In genomic region chr7:75968561-75969001, GRCh38 we compare ENCODE assay signal across 17 cellular contexts. TPM values are rescaled to one million over a fixed set of nuclear protein-coding genes. Genes with fewer than 3 reads are reported as not detected.
DNase-seq lines count a peak whose midpoint lies in the region; ATAC-seq, FAIRE-seq and TF ChIP-seq lines count a peak whose summit lies in the region.
"Had no signal": no experiment of that assay in that cellular context is flagged by ENCODE, and none has a peak within 500 bp of the region (broad histone marks: within the 10 kb centered on the region; RNA-seq: fewer than 3 reads in every experiment).

No MANE protein-coding gene starts in this region.

- peak overlapping the region in 7 of 12 donors; percentile 10 to 32 (median 25) for H3K4me3 ChIP-seq in heart left ventricle
- H3K4me3 ChIP-seq in HepG2 (replicated peaks in 1 of 3; ENCODE audit: insufficient read depth in 1 of 3, low read depth in 2 of 3, low read length in 3 of 3), result no peak overlapping the region
- peak overlapping the region; percentile 24 for H3K4me3 ChIP-seq in psoas muscle
- no peak overlapping the region for H3K4me3 ChIP-seq in vagina
- H3K4me3 ChIP-seq: A549, K562, left lung had no signal

- POLR2A ChIA-PET in HepG2 (lab: Yijun Ruan, JAX), result no interaction called here

- intact Hi-C loops in heart left ventricle (cut with DNase I) (loop anchor here in 5 of 10 donors (5.0 to 10.0 kb wide), 4 partner anchors 44 to 94 kb away; partner anchors contain the start of genes POR (in 4 of the 5) and RHBDD2 (in 1 of the 5)), Right ventricle myocardium superior (cut with DNase I) (no loop called here), HepG2 (cut with micrococcal nuclease; ENCODE audit: unreplicated experiment) (no loop called here), psoas muscle (cut with DNase I) (loop anchor here in 1 of 2 donors (2.0 kb wide), 1 partner anchor 16 kb away; no protein-coding TSS in a partner anchor), vagina (cut with DNase I) (no loop called here)

- no TSS peak for BruUV-seq in HepG2 (replicated peaks; lab: Mats Ljungman, UMichigan)

- in situ Hi-C loops in HepG2 (cut with HindIII; ENCODE audit: extremely low pct_ligation_motif_present, low pct_unique_long_range_greater_than_20kb), result no loop called here

- H3K27me3 ChIP-seq in heart left ventricle (no peaks in the 10 kb centered on the region), HepG2 (ENCODE audit: control insufficient read depth in 1 of 2, insufficient read depth in 2 of 2, low read length in 2 of 2) (no peaks in the 10 kb centered on the region), psoas muscle (ENCODE audit: insufficient read depth in 3 of 3, low read length in 2 of 3) (no peaks in the 10 kb centered on the region), vagina (no peaks in the 10 kb centered on the region)
- H3K27me3 ChIP-seq: left lung had no signal

- DNase-seq in heart left ventricle (peak in 2 of 5 donors; percentile 45 to 52), Right ventricle myocardium superior (no peak), HepG2 (ENCODE audit: low spot score) (no peak), psoas muscle (peak; percentile 79 to 90), vagina (ENCODE audit: extremely low spot score in 2 of 2) (no peak), DMS53 (lab: John Stamatoyannopoulos, UW) (no peak), NCI-H510A (lab: John Stamatoyannopoulos, UW) (no peak), SHP77 (lab: John Stamatoyannopoulos, UW) (no peak)
- DNase-seq: activated T-cell treated with anti-CD3 and anti-CD28 coated beads, Interleukin-2, amount 50 U/mL, for 4 hours; CD8-positive, alpha-beta T cell; left lung; NCI-H1105 treated with DMSO at 0.1 percent for 48 hours; stimulated activated naive CD8-positive, alpha-beta T cell treated with anti-CD3 and anti-CD28 coated beads, Interleukin-15, Interleukin-2, amounts not matched to agents 100 U/mL and 50 U/mL, for 24 hours; T1000 had no signal

- no peak overlapping the region for H3K9ac ChIP-seq in HepG2 (ENCODE audit: insufficient read depth, low read depth, low read length)

- TF ChIP-seq RAD21 in HepG2 (CRISPR knock-in tag; IDR thresholded peaks at IDR 0.05), result no peak

- WGBS in heart left ventricle, 4 donors, result 49 to 69% (median 57%) methylated on average over 11 to 12 of the region's 12 CpGs
- 91% methylated on average over 6 of the region's 12 CpGs for WGBS in HepG2 (ENCODE audit: low lambda C conversion rate)
- 31 to 43% (median 32%) methylated on average over 12 of the region's 12 CpGs for WGBS in psoas muscle, 3 donors

- peaks cover 55% of the 10 kb centered on the region for H4K20me1 ChIP-seq in HepG2 (ENCODE audit: insufficient read depth, low read length)

- H3K4me1 ChIP-seq in heart left ventricle, result peaks cover 14 to 78% (median 65%) of the 10 kb centered on the region in 12 donors
- H3K4me1 ChIP-seq in HepG2 (ENCODE audit: insufficient read depth, low read length), result peaks cover 33% of the 10 kb centered on the region
- peaks cover 86% of the 10 kb centered on the region for H3K4me1 ChIP-seq in psoas muscle
- H3K4me1 ChIP-seq in vagina, result peaks cover 64% of the 10 kb centered on the region

- peak; percentile 10 to 25 (median 16) for ATAC-seq in heart left ventricle
- ATAC-seq in Right ventricle myocardium superior (ENCODE audit: poor library complexity), result no peak
- no peak for ATAC-seq in HepG2
- ATAC-seq in psoas muscle, result peak; percentile 21 to 60 (median 57)
- ATAC-seq: A549; activated T-cell treated with anti-CD3 and anti-CD28 coated beads, Interleukin-2, amount 50 U/mL, for 4 hours; CD8-positive, alpha-beta T cell; K562; left lung; stimulated activated naive CD8-positive, alpha-beta T cell treated with anti-CD3 and anti-CD28 coated beads, Interleukin-15, Interleukin-2, amounts not matched to agents 100 U/mL and 50 U/mL, for 24 hours had no signal

- peaks cover 0 to 26% (median 9%) of the 10 kb centered on the region in 9 donors for H3K36me3 ChIP-seq in heart left ventricle
- peaks cover 34 to 83% of the 10 kb centered on the region in 2 experiments for H3K36me3 ChIP-seq in HepG2 (replicated peaks in 1 of 2; ENCODE audit: control insufficient read depth in 1 of 2, insufficient read depth in 2 of 2, low read length in 2 of 2)
- peaks cover 0 to 10% of the 10 kb centered on the region in 2 donors for H3K36me3 ChIP-seq in psoas muscle (ENCODE audit: insufficient read depth in 1 of 2, low read depth in 1 of 2)
- H3K36me3 ChIP-seq in vagina, result peaks cover 0 to 13% of the 10 kb centered on the region in 2 donors

- no peak for TF ChIP-seq POLR2A in heart left ventricle (IDR thresholded peaks at IDR 0.05)
- TF ChIP-seq POLR2A in HepG2 (IDR thresholded peaks at IDR 0.05; ENCODE audit: insufficient read depth in 1 of 2, low read depth in 2 of 2, low read length in 2 of 2), result no peak
- no peak for TF ChIP-seq POLR2A in vagina (IDR thresholded peaks at IDR 0.05)

- H3K27ac ChIP-seq in heart left ventricle (peak overlapping the region; percentile 71 to 92 (median 83)), HepG2 (ENCODE audit: extremely low read length, insufficient read depth, low read length) (no peak overlapping the region), psoas muscle (peak overlapping the region; percentile 98), vagina (peak overlapping the region; percentile 88)
- H3K27ac ChIP-seq: epithelial cell of prostate had no signal

- no peak overlapping the region for H2AFZ ChIP-seq in HepG2 (ENCODE audit: low read length)

- H3K9me3 ChIP-seq in heart left ventricle (no peaks in the 10 kb centered on the region), HepG2 (ENCODE audit: low read length) (no peaks in the 10 kb centered on the region), psoas muscle (no peaks in the 10 kb centered on the region), vagina (no peaks in the 10 kb centered on the region)
- H3K9me3 ChIP-seq: A549, left lung had no signal

- H3K79me2 ChIP-seq in HepG2 (ENCODE audit: insufficient read depth, low read length), result peaks cover 34% of the 10 kb centered on the region

- no peak overlapping the region for H3K4me2 ChIP-seq in HepG2 (ENCODE audit: low read depth, low read length)
- H3K4me2 ChIP-seq: A549 had no signal

- TF ChIP-seq EP300 in HepG2 (IDR thresholded peaks at IDR 0.05; ENCODE audit: low read depth in 2 of 2, low read length in 2 of 2) (no peak), HepG2 (CRISPR knock-in tag; IDR thresholded peaks at IDR 0.05; ENCODE audit: borderline replicate concordance) (no peak)

- no peak for TF ChIP-seq CTCF in heart left ventricle (IDR thresholded peaks at IDR 0.05)
- TF ChIP-seq CTCF in HepG2 (CRISPR knock-in tag; IDR thresholded peaks at IDR 0.05), result no peak
- TF ChIP-seq CTCF in psoas muscle (IDR thresholded peaks at IDR 0.05), result no peak
- TF ChIP-seq CTCF in vagina (IDR thresholded peaks at IDR 0.05), result no peak

- CTCF ChIA-PET in HepG2 (lab: Yijun Ruan, JAX; ENCODE audit: low intra/inter-chr PET ratio, low total read pairs), result no interaction called here

- no peak for FAIRE-seq in HepG2 (lab: Jason Lieb, UNC)
- FAIRE-seq: A549, K562 had no signal

RNA-seq across cellular contexts. Expression of gene TMEM120A, which starts 25.8 kb away (rescaled TPM):
- total RNA-seq in heart left ventricle (100 to 1,000 TPM in 7 of 9 donors, 10 to 100 TPM in 2; 63.8 to 181 (median 125) TPM), Right ventricle myocardium superior (90.7 TPM), HepG2 (2016; rRNA removed; fragmentation: Illumina TruSeq; extraction: Trizol) (22.9 and 40.3 TPM in 2 replicates), psoas muscle (100 to 1,000 TPM in 1 of 4 donors, 10 to 100 TPM in 3; 70.1 to 103 (median 87.1) TPM), vagina (45.9 TPM)
- polyA plus RNA-seq in heart left ventricle (100 to 1,000 TPM; 138 to 152 TPM), HepG2 (2011; rRNA removed) (102 and 116 TPM in 2 replicates), psoas muscle (100 to 1,000 TPM; 106 to 185 (median 107) TPM)
- total RNA-seq in HepG2 (2016; cell fraction: cytosol; rRNA removed; fragmentation: Illumina TruSeq; extraction: Trizol; ENCODE audit: low read depth), result 31.6 and 36.7 TPM in 2 replicates
- total RNA-seq in HepG2 (2016; cell fraction: insoluble cytoplasmic fraction; rRNA removed; fragmentation: Illumina TruSeq; extraction: Trizol), result 26.0 and 40.4 TPM in 2 replicates
- 34.6 and 34.8 TPM in 2 replicates for total RNA-seq in HepG2 (2016; cell fraction: membrane; rRNA removed; fragmentation: Illumina TruSeq; extraction: Trizol)
- 31.7 and 39.9 TPM in 2 replicates for total RNA-seq in HepG2 (2016; cell fraction: nucleus; rRNA removed; fragmentation: Illumina TruSeq; extraction: Trizol)
- polyA plus RNA-seq in HepG2 (2011; cell fraction: cytosol; rRNA removed), result 81.9 and 91.9 TPM in 2 replicates
- 76.1 and 77.6 TPM in 2 replicates for polyA plus RNA-seq in HepG2 (2011; cell fraction: nucleus; rRNA removed)
- 41.2 and 57.5 TPM in 2 replicates for polyA plus RNA-seq in HepG2 (2012)
- 78.5 and 88.6 TPM in 2 replicates for polyA plus RNA-seq in HepG2 (2016; cell fraction: cytosol; fragmentation: Illumina TruSeq; extraction: Trizol; ENCODE audit: low read depth)
- 64.8 and 69.3 TPM in 2 replicates for polyA plus RNA-seq in HepG2 (2016; cell fraction: insoluble cytoplasmic fraction; fragmentation: Illumina TruSeq; extraction: Trizol; ENCODE audit: low read depth)
- polyA plus RNA-seq in HepG2 (2016; cell fraction: membrane; fragmentation: Illumina TruSeq; extraction: Trizol; ENCODE audit: low read depth), result 81.3 and 84.7 TPM in 2 replicates
- 144 and 149 TPM in 2 replicates for polyA plus RNA-seq in HepG2 (2016; cell fraction: nucleus; fragmentation: Illumina TruSeq; extraction: Trizol; ENCODE audit: insufficient read depth, low read depth)
- 97.0 and 238 TPM in 2 replicates for polyA minus RNA-seq in HepG2 (2011; rRNA and poly(A)+ RNA removed; ENCODE audit: low replicate concordance)
- 32.4 and 39.8 TPM in 2 replicates for polyA minus RNA-seq in HepG2 (2011; cell fraction: cytosol; rRNA and poly(A)+ RNA removed)
- polyA minus RNA-seq in HepG2 (2011; cell fraction: nucleus; rRNA and poly(A)+ RNA removed), result 15.5 and 22.4 TPM in 2 replicates

RNA-seq across cellular contexts. Expression of gene POR, which starts 53.6 kb away (rescaled TPM):
- total RNA-seq in heart left ventricle (100 to 1,000 TPM in 2 of 9 donors, 10 to 100 TPM in 7; 38.3 to 202 (median 80.0) TPM), Right ventricle myocardium superior (54.7 TPM), HepG2 (2016; rRNA removed; fragmentation: Illumina TruSeq; extraction: Trizol) (115 and 266 TPM in 2 replicates), psoas muscle (100 to 1,000 TPM in 2 of 4 donors, 10 to 100 TPM in 2; 48.8 to 206 (median 117) TPM), vagina (94.3 TPM)
- polyA plus RNA-seq in heart left ventricle (100 to 1,000 TPM in 1 of 2 donors, 10 to 100 TPM in 1; 69.5 to 169 TPM), HepG2 (2011; rRNA removed) (145 and 208 TPM in 2 replicates), psoas muscle (100 to 1,000 TPM in 2 of 3 donors, 10 to 100 TPM in 1; 81.4 to 288 (median 138) TPM)
- total RNA-seq in HepG2 (2016; cell fraction: cytosol; rRNA removed; fragmentation: Illumina TruSeq; extraction: Trizol; ENCODE audit: low read depth), result 43.6 and 47.9 TPM in 2 replicates
- 95.7 and 270 TPM in 2 replicates for total RNA-seq in HepG2 (2016; cell fraction: insoluble cytoplasmic fraction; rRNA removed; fragmentation: Illumina TruSeq; extraction: Trizol)
- 55.5 and 56.9 TPM in 2 replicates for total RNA-seq in HepG2 (2016; cell fraction: membrane; rRNA removed; fragmentation: Illumina TruSeq; extraction: Trizol)
- total RNA-seq in HepG2 (2016; cell fraction: nucleus; rRNA removed; fragmentation: Illumina TruSeq; extraction: Trizol), result 260 and 301 TPM in 2 replicates
- polyA plus RNA-seq in HepG2 (2011; cell fraction: cytosol; rRNA removed), result 143 and 190 TPM in 2 replicates
- polyA plus RNA-seq in HepG2 (2011; cell fraction: nucleus; rRNA removed), result 1,024 and 1,039 TPM in 2 replicates
- polyA plus RNA-seq in HepG2 (2012), result 325 and 360 TPM in 2 replicates
- 22.8 and 25.4 TPM in 2 replicates for polyA plus RNA-seq in HepG2 (2016; cell fraction: cytosol; fragmentation: Illumina TruSeq; extraction: Trizol; ENCODE audit: low read depth)
- 63.7 and 80.6 TPM in 2 replicates for polyA plus RNA-seq in HepG2 (2016; cell fraction: insoluble cytoplasmic fraction; fragmentation: Illumina TruSeq; extraction: Trizol; ENCODE audit: low read depth)
- 25.4 and 30.4 TPM in 2 replicates for polyA plus RNA-seq in HepG2 (2016; cell fraction: membrane; fragmentation: Illumina TruSeq; extraction: Trizol; ENCODE audit: low read depth)
- polyA plus RNA-seq in HepG2 (2016; cell fraction: nucleus; fragmentation: Illumina TruSeq; extraction: Trizol; ENCODE audit: insufficient read depth, low read depth), result 367 and 407 TPM in 2 replicates
- 85.0 and 445 TPM in 2 replicates for polyA minus RNA-seq in HepG2 (2011; rRNA and poly(A)+ RNA removed; ENCODE audit: low replicate concordance)
- 256 and 348 TPM in 2 replicates for polyA minus RNA-seq in HepG2 (2011; cell fraction: cytosol; rRNA and poly(A)+ RNA removed)
- 174 and 240 TPM in 2 replicates for polyA minus RNA-seq in HepG2 (2011; cell fraction: nucleus; rRNA and poly(A)+ RNA removed)

Comparison
In these comparisons a context has a peak if more than half of its experiments do, and no peak if none do; other contexts are left out.
1. ATAC-seq: peak in heart left ventricle (4 of 4) and psoas muscle (4 of 4); none in Right ventricle myocardium superior (single experiment) and HepG2 (single experiment).
2. DNase-seq: peak in psoas muscle (2 of 2); none in Right ventricle myocardium superior (single experiment), HepG2 (single experiment), vagina (0 of 2), DMS53 (single experiment), NCI-H510A (single experiment) and SHP77 (0 of 2).
3. H3K4me3 ChIP-seq: peak in heart left ventricle (7 of 12) and psoas muscle (single experiment); none in HepG2 (0 of 3) and vagina (0 of 2).